Comparison of ENCODE assay signal across 13 cellular contexts in the genomic region with DNA sequence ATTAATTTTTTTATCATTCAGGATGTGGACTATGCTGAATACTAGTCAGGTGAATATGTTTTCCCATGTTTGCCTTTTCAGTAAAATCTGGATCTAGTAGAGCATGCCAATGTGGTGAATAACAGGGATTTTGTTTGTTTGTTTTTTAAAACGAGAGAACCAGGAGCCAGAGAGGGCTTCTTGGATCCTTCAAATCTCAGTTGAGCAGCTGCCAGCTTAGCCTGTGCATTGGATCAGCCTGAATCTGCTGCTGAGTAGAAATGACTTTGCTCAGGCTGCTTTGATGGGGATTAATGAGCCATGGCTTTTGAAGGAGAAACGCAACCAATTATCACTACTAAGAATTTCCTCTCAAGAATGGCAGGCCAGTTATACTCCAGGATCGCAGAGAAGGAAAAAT.
DNase-seq lines count a peak whose midpoint lies in the region; ATAC-seq and TF ChIP-seq lines count a peak whose summit lies in the region.
"Had no signal": no experiment of that assay in that cellular context is flagged by ENCODE, and none has a peak within 500 bp of the region (broad histone marks: within the 10 kb centered on the region; RNA-seq: fewer than 3 reads in every experiment).

No MANE protein-coding gene starts in this region.

- no peaks in the 10 kb centered on the region for H3K27me3 Mint-ChIP-seq in Caco-2 (ENCODE audit: insufficient read depth, unreplicated experiment)

- no peaks in the 10 kb centered on the region for H3K9me3 Mint-ChIP-seq in Caco-2 (ENCODE audit: unreplicated experiment)
- H3K9me3 Mint-ChIP-seq: activated T-helper 2 cell treated with anti-CD3 and anti-CD28 coated beads, Interferon-gamma antibody, Interleukin-2, Interleukin-4, amounts not matched to agents 10 μg/mL and 5 μg/mL and 100 μg/mL, durations not matched to agents 14 hours and 24 hours and 36 hours had no signal

- CTCF ChIA-PET in Caco-2 (lab: Charles Lee), result no interaction called here

- H3K27ac Mint-ChIP-seq in Caco-2 (ENCODE audit: unreplicated experiment), result no peak overlapping the region
- H3K27ac Mint-ChIP-seq: activated T-helper 2 cell treated with anti-CD3 and anti-CD28 coated beads, Interferon-gamma antibody, Interleukin-2, Interleukin-4, amounts not matched to agents 10 μg/mL and 5 μg/mL and 100 μg/mL, durations not matched to agents 14 hours and 24 hours and 36 hours had no signal

- no peak overlapping the region for H3K4me3 Mint-ChIP-seq in Caco-2 (ENCODE audit: unreplicated experiment)

- TF ChIP-seq CTCF in choroid plexus epithelial cell (conservative IDR thresholded peaks at IDR 0.05; ENCODE audit: low read depth, low read length), result no peak
- no peak for TF ChIP-seq CTCF in smooth muscle cell (IDR thresholded peaks at IDR 0.05; ENCODE audit: borderline replicate concordance, insufficient read depth, poor library complexity, severe bottlenecking)
- no peak for TF ChIP-seq CTCF in Caco-2 (IDR thresholded peaks at IDR 0.05; ENCODE audit: insufficient read depth in 1 of 2, low read depth in 1 of 2, low read length in 1 of 2, severe bottlenecking in 1 of 2, unreplicated experiment in 1 of 2)

- peaks cover 7% of the 10 kb centered on the region for H3K4me1 ChIP-seq in smooth muscle cell (ENCODE audit: low read depth)
- H3K4me1 ChIP-seq in Caco-2, result peaks cover 20% of the 10 kb centered on the region; the same call in 1 of the 2 replicates
- H3K4me1 ChIP-seq: tibial artery had no signal

- POLR2A ChIA-PET in Caco-2 (lab: Charles Lee), result no interaction called here

- H2AFZ ChIP-seq in smooth muscle cell (ENCODE audit: low read depth), result no peak overlapping the region

- no TSS peak for BruUV-seq in Caco-2 (replicated peaks; lab: Mats Ljungman, UMichigan)

- peaks cover 15% of the 10 kb centered on the region for H3K4me1 Mint-ChIP-seq in Caco-2 (ENCODE audit: low read depth, unreplicated experiment)

- H3K27me3 ChIP-seq in smooth muscle cell (ENCODE audit: low read depth) (no peaks in the 10 kb centered on the region), Caco-2 (replicated peaks; ENCODE audit: control insufficient read depth, insufficient read depth, low read length) (no peaks in the 10 kb centered on the region)
- H3K27me3 ChIP-seq: tibial artery had no signal

- DNase-seq in NCI-H345 (lab: John Stamatoyannopoulos, UW) (peak; percentile 48), NCI-H345 treated with DMSO at 0.1 percent for 48 hours (lab: John Stamatoyannopoulos, UW; ENCODE audit: unreplicated experiment) (no peak), NCI-H2171 (lab: John Stamatoyannopoulos, UW) (peak; percentile 46), choroid plexus epithelial cell (ENCODE audit: low read depth) (peak; percentile 11), smooth muscle cell (lab: John Stamatoyannopoulos, UW; ENCODE audit: unreplicated experiment) (no peak), Caco-2 (no peak)
- DNase-seq in activated naive CD4-positive, alpha-beta T cell treated with Interleukin-2 at 50 U/mL for 16 hours, result no peak
- DNase-seq: activated CD4-positive, alpha-beta T cell treated with anti-CD3 and anti-CD28 coated beads for 4 hours; Karpas-422; tibial artery had no signal

- H3K79me2 ChIP-seq in smooth muscle cell (ENCODE audit: low read depth), result no peaks in the 10 kb centered on the region

- no peaks in the 10 kb centered on the region for H3K9me3 ChIP-seq in smooth muscle cell (replicated peaks; ENCODE audit: low read depth)
- H3K9me3 ChIP-seq in Caco-2, result no peaks in the 10 kb centered on the region
- H3K9me3 ChIP-seq: tibial artery had no signal

- WGBS in smooth muscle cell (ENCODE audit: low lambda C conversion rate), result 29% methylated on average over 3 of the region's 3 CpGs

- intact Hi-C loops in Caco-2 (cut with micrococcal nuclease; ENCODE audit: unreplicated experiment), result loop anchor here (5.0 kb wide), 1 partner anchor 81 kb away; no protein-coding TSS in a partner anchor

- peak overlapping the region; percentile 29 for H3K4me2 ChIP-seq in smooth muscle cell

- no peaks in the 10 kb centered on the region for H3K36me3 Mint-ChIP-seq in Caco-2 (ENCODE audit: insufficient read depth, unreplicated experiment)

- H3F3A ChIP-seq in smooth muscle cell (ENCODE audit: low read depth), result no peaks in the 10 kb centered on the region

- H3K36me3 ChIP-seq in smooth muscle cell (ENCODE audit: low read depth) (no peaks in the 10 kb centered on the region), Caco-2 (ENCODE audit: control insufficient read depth, insufficient read depth, low read length) (no peaks in the 10 kb centered on the region)
- H3K36me3 ChIP-seq: tibial artery had no signal

- no peak for ATAC-seq in GM19463 (IDR thresholded peaks at IDR 0.05; ENCODE audit: unreplicated experiment)

- H3K4me3 ChIP-seq in choroid plexus epithelial cell (ENCODE audit: low read depth, low read length), result no peak overlapping the region
- H3K4me3 ChIP-seq in smooth muscle cell, result no peak overlapping the region
- no peak overlapping the region for H3K4me3 ChIP-seq in Caco-2 (ENCODE audit: low read depth, low read length)
- H3K4me3 ChIP-seq: tibial artery had no signal

- no peak overlapping the region for H3K27ac ChIP-seq in smooth muscle cell (ENCODE audit: low read depth)
- H3K27ac ChIP-seq: epithelial cell of prostate, tibial artery had no signal

- H3K9ac ChIP-seq in smooth muscle cell (ENCODE audit: low read depth), result no peak overlapping the region

- H4K20me1 ChIP-seq in smooth muscle cell (ENCODE audit: low read depth), result no peaks in the 10 kb centered on the region

Comparison
In these comparisons a context has a peak if more than half of its experiments do, and no peak if none do; other contexts are left out.
1. DNase-seq: peak in NCI-H345 (single experiment), NCI-H2171 (single experiment) and choroid plexus epithelial cell (single experiment); none in NCI-H345 treated with DMSO at 0.1 percent for 48 hours (single experiment), smooth muscle cell (single experiment), Caco-2 (0 of 2) and activated naive CD4-positive, alpha-beta T cell treated with Interleukin-2 at 50 U/mL for 16 hours (single experiment).